ENCODE assay signal across 13 cellular contexts in genomic region chr1:2541619-2542246, GRCh38. TPM values are rescaled to one million over a fixed set of nuclear protein-coding genes. Genes with fewer than 3 reads are reported as not detected.
DNase-seq lines count a peak whose midpoint lies in the region; ATAC-seq and TF ChIP-seq lines count a peak whose summit lies in the region.
"Had no signal": no experiment of that assay in that cellular context is flagged by ENCODE, and none has a peak within 500 bp of the region (broad histone marks: within the 10 kb centered on the region; RNA-seq: fewer than 3 reads in every experiment).

No MANE protein-coding gene starts in this region.

- intact Hi-C loops in heart left ventricle (cut with DNase I) = loop anchor here in 5 of 10 donors (10.0 kb wide), 4 partner anchors 103 to 357 kb away; partner anchors contain the start of gene FAAP20 (in 2 of the 5)
- intact Hi-C loops in cardiac septum (cut with DNase I) = no loop called here
- intact Hi-C loops in colonic mucosa (cut with DNase I) = no loop called here
- intact Hi-C loops in transverse colon (cut with DNase I; ENCODE audit: low total_unique reads) = loop anchor here (5.0 kb wide), 1 partner anchor 64 kb away; the partner anchor contains the start of gene PLCH2

- H3K4me3 ChIP-seq in heart left ventricle (no peak overlapping the region), colonic mucosa (no peak overlapping the region), transverse colon (no peak overlapping the region)

- DNase-seq in heart left ventricle = peak in 4 of 5 donors; percentile 62 to 83 (median 74)
- no peak for DNase-seq in cardiac septum (ENCODE audit: low spot score)
- peak; percentile 80 for DNase-seq in NCI-H345 (lab: John Stamatoyannopoulos, UW)
- DNase-seq in colonic mucosa = peak; percentile 93
- DNase-seq in transverse colon = peak; percentile 93
- DNase-seq in activated effector memory CD4-positive, alpha-beta T cell treated with anti-CD3 and anti-CD28 coated beads, Interleukin-2, amount 50 U/mL, for 16 hours = no peak
- no peak for DNase-seq in NCI-H1930 (lab: John Stamatoyannopoulos, UW)
- DNase-seq: NCI-H187, posterior cingulate gyrus had no signal

- no peak overlapping the region for H3K9ac ChIP-seq in colonic mucosa (ENCODE audit: low read depth in 2 of 2, low read length in 2 of 2)

- TF ChIP-seq CTCF in heart left ventricle (IDR thresholded peaks at IDR 0.05) (no peak), colonic mucosa (IDR thresholded peaks at IDR 0.05) (no peak), transverse colon (IDR thresholded peaks at IDR 0.05) (no peak)

- H3K36me3 ChIP-seq in heart left ventricle (no peaks in the 10 kb centered on the region), colonic mucosa (no peaks in the 10 kb centered on the region), transverse colon (no peaks in the 10 kb centered on the region)
- H3K36me3 ChIP-seq: heart right ventricle had no signal

- in situ Hi-C loops in transverse colon (cut with MboI; ENCODE audit: low pct_ligation_motif_present in 1 of 4, low pct_unique_long_range_greater_than_20kb in 1 of 4, low sequenced_read_pairs in 3 of 4) = loop anchor here in 1 of 4 donors (10.0 to 25.0 kb wide), 2 partner anchors 127 to 354 kb away; partner anchors contain the start of genes FAAP20 and PEX10

- peaks cover 0 to 30% (median 9%) of the 10 kb centered on the region in 9 donors for H3K27me3 ChIP-seq in heart left ventricle
- peaks cover 15% of the 10 kb centered on the region for H3K27me3 ChIP-seq in colonic mucosa
- H3K27me3 ChIP-seq in transverse colon = peaks cover 17% of the 10 kb centered on the region

- ATAC-seq in heart left ventricle (peak in 1 of 4 donors; percentile 15), HG03095 (IDR thresholded peaks at IDR 0.05; ENCODE audit: unreplicated experiment) (no peak)
- ATAC-seq: heart right ventricle had no signal

- H3K27ac ChIP-seq in heart left ventricle = peak overlapping the region in 1 of 12 donors; percentile 2
- no peak overlapping the region for H3K27ac ChIP-seq in colonic mucosa
- peak overlapping the region in 2 of 4 donors; percentile 19 to 44 for H3K27ac ChIP-seq in transverse colon

- H3K9me3 ChIP-seq in heart left ventricle = no peaks in the 10 kb centered on the region
- no peaks in the 10 kb centered on the region for H3K9me3 ChIP-seq in colonic mucosa
- H3K9me3 ChIP-seq in transverse colon = no peaks in the 10 kb centered on the region
- H3K9me3 ChIP-seq: heart right ventricle had no signal

- TF ChIP-seq POLR2A in heart left ventricle (IDR thresholded peaks at IDR 0.05) (no peak), transverse colon (IDR thresholded peaks at IDR 0.05) (no peak)

- no peak for TF ChIP-seq EP300 in transverse colon (IDR thresholded peaks at IDR 0.05; ENCODE audit: low read depth)

- H3K4me1 ChIP-seq in heart left ventricle (peaks cover 11 to 64% (median 43%) of the 10 kb centered on the region in 12 donors), colonic mucosa (peaks cover 10% of the 10 kb centered on the region), transverse colon (peaks cover 7 to 59% (median 49%) of the 10 kb centered on the region in 4 donors)

- 55 to 72% (median 67%) methylated on average over 14 to 25 of the region's 25 CpGs for WGBS in heart left ventricle, 4 donors
- 62% methylated on average over 25 of the region's 25 CpGs; no CpG with 5 or more reads in 1 of the 2 donors for WGBS in transverse colon (ENCODE audit: low coverage in 1 of 2), 2 donors

RNA-seq across cellular contexts. Expression of gene HES5, which starts 11.7 kb away (rescaled TPM):
- total RNA-seq in heart left ventricle (1 to 10 TPM in 7 of 9 donors, under 1 TPM in 2; 0.45 to 2.0 (median 1.3) TPM), cardiac septum (2.0 TPM), colonic mucosa (1 to 10 TPM; 2.5 to 4.2 TPM), transverse colon (1 to 10 TPM in 1 of 4 donors, under 1 TPM in 1, not detected in 2; 0.64 to 1.1 TPM)
- polyA plus RNA-seq in heart left ventricle = under 1 TPM; 0.42 to 0.83 TPM
- total RNA-seq: activated T-helper 1 cell treated with anti-CD3 and anti-CD28 coated beads, Interleukin-12 subunit alpha, Interleukin-12 subunit beta, Interleukin-2, Interleukin-4 antibody, amounts not matched to agents 30 ng/mL and 10 ng/mL and 1 ng/mL, durations not matched to agents 14 hours and 24 hours and 36 hours; T-helper 1 cell treated with Interleukin-12 subunit alpha and Interleukin-12 subunit beta and Interleukin-4 antibody, amounts not matched to agents 30 ng/mL and 1 ng/mL, for 36 hours had no signal

RNA-seq across cellular contexts. Expression of gene TNFRSF14, which starts 14.4 kb away (rescaled TPM):
- total RNA-seq in heart left ventricle (10 to 100 TPM in 8 of 9 donors, 1 to 10 TPM in 1; 7.8 to 70.8 (median 14.3) TPM), cardiac septum (13.8 TPM), colonic mucosa (100 to 1,000 TPM; 111 to 145 TPM), transverse colon (100 to 1,000 TPM; 178 to 758 (median 278) TPM)
- polyA plus RNA-seq in heart left ventricle = 10 to 100 TPM; 13.6 to 22.5 TPM

RNA-seq across cellular contexts. Expression of gene PANK4, which starts 15.3 kb away (rescaled TPM):
- total RNA-seq in heart left ventricle (10 to 100 TPM; 27.2 to 43.0 (median 36.6) TPM), cardiac septum (37.1 TPM), colonic mucosa (10 to 100 TPM; 27.0 to 42.0 TPM), transverse colon (10 to 100 TPM; 41.1 to 58.3 (median 47.3) TPM)
- polyA plus RNA-seq in heart left ventricle = 10 to 100 TPM; 31.4 to 33.1 TPM

RNA-seq across cellular contexts. Expression of gene PRXL2B, which starts 44.8 kb away (rescaled TPM):
- 10 to 100 TPM in 2 of 9 donors, 1 to 10 TPM in 7; 5.1 to 13.9 (median 7.2) TPM for total RNA-seq in heart left ventricle
- 1 to 10 TPM; 8.6 to 9.2 TPM for polyA plus RNA-seq in heart left ventricle
- 3.4 TPM for total RNA-seq in cardiac septum
- 100 to 1,000 TPM; 105 to 120 TPM for total RNA-seq in colonic mucosa
- total RNA-seq in transverse colon = 100 to 1,000 TPM in 1 of 4 donors, 10 to 100 TPM in 3; 33.7 to 101 (median 50.1) TPM

Comparison
In these comparisons a context has a peak if more than half of its experiments do, and no peak if none do; other contexts are left out.
1. DNase-seq: peak in heart left ventricle (4 of 5), NCI-H345 (single experiment), colonic mucosa (single experiment) and transverse colon (single experiment); none in cardiac septum (single experiment), activated effector memory CD4-positive, alpha-beta T cell treated with anti-CD3 and anti-CD28 coated beads, Interleukin-2, amount 50 U/mL, for 16 hours (single experiment) and NCI-H1930 (0 of 2).